Comparison of ENCODE assay signal across 23 cellular contexts in the genomic region with DNA sequence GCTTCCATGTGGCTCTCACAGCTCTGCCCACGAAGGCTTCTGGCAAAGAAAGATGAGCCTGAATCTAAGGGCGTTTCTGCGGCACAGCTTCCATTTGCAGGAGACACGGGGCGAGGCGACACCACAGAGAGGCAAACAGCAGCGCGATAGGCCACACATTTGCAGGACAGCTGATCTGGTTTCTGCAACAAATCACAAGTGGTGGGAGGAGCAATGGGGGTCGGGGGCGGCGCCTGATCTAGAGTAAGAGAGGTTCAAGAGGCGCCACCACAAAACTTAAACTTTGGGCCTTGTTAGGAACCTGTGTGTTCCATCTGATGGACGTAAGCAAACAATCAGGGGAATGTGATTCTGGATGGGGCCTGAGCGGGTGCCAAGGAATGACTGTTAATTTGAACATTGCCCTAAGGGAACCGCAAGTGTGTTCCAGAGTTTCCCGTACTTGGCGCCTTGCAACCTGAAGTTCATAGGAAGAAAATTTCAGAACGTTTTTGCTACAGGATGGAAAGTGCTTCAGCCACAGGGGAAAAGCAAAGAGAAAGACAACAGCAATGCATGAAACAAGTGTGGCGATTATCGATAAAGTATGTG. TPM values are rescaled to one million over a fixed set of nuclear protein-coding genes. Genes with fewer than 3 reads are reported as not detected.
DNase-seq lines count a peak whose midpoint lies in the region; ATAC-seq and TF ChIP-seq lines count a peak whose summit lies in the region.
"Had no signal": no experiment of that assay in that cellular context is flagged by ENCODE, and none has a peak within 500 bp of the region (broad histone marks: within the 10 kb centered on the region; RNA-seq: fewer than 3 reads in every experiment).

No MANE protein-coding gene starts in this region.

- RAD21 ChIA-PET in HCT116 (lab: Charles Lee; ENCODE audit: low non-redundant PET in 1 of 2, low total read pairs in 2 of 2, uncharacterized antibody in 2 of 2, unreplicated experiment in 2 of 2): no interaction called here

- intact Hi-C loops in HCT116 (cut with micrococcal nuclease) (no loop called here), PC-3 (cut with micrococcal nuclease) (no loop called here), prostate gland (cut with DNase I) (no loop called here), uterus (cut with DNase I; ENCODE audit: low total_unique reads) (no loop called here)

- H3K9me2 ChIP-seq in HCT116 (ENCODE audit: insufficient read depth) (no peaks in the 10 kb centered on the region), PC-3 (replicated peaks; ENCODE audit: low read length) (no peaks in the 10 kb centered on the region)

- in situ Hi-C loops in T47D (cut with HindIII; ENCODE audit: low pct_unique_long_range_greater_than_20kb, low sequenced_read_pairs): no loop called here

- no peaks in the 10 kb centered on the region for H3F3A ChIP-seq in PC-3 (ENCODE audit: low read length, unreplicated experiment)

- H3K4me3 ChIP-seq in HCT116 (replicated peaks in 1 of 2; ENCODE audit: low read depth in 1 of 2, low read length in 2 of 2) (no peak overlapping the region), PC-3 (ENCODE audit: low read length) (no peak overlapping the region), prostate gland (no peak overlapping the region), uterus (no peak overlapping the region)
- H3K4me3 ChIP-seq: BLaER1, SK-N-MC had no signal

- H3K4me2 ChIP-seq in HCT116 (ENCODE audit: low read length) (no peak overlapping the region), PC-3 (ENCODE audit: low read length) (no peak overlapping the region)
- H3K4me2 ChIP-seq: BLaER1 had no signal

- H2AFZ ChIP-seq in HCT116 (ENCODE audit: low read depth, low read length, poor library complexity, severe bottlenecking) (no peak overlapping the region), PC-3 (ENCODE audit: low read length) (peak overlapping the region; percentile 41)

- TF ChIP-seq POLR2A in HCT116 (IDR thresholded peaks at IDR 0.05; ENCODE audit: borderline replicate concordance, extremely low read depth, insufficient read depth, insufficient read length) (no peak), prostate gland (IDR thresholded peaks at IDR 0.05) (no peak), uterus (IDR thresholded peaks at IDR 0.05) (no peak)

- no peaks in the 10 kb centered on the region for H3K36me3 ChIP-seq in HCT116 (ENCODE audit: control insufficient read depth in 1 of 2, insufficient read depth in 2 of 2, low read length in 2 of 2)
- no peaks in the 10 kb centered on the region for H3K36me3 ChIP-seq in PC-3 (ENCODE audit: low read depth, low read length)
- no peaks in the 10 kb centered on the region for H3K36me3 ChIP-seq in prostate gland
- H3K36me3 ChIP-seq in uterus: no peaks in the 10 kb centered on the region
- H3K36me3 ChIP-seq: BLaER1 had no signal

- DNase-seq in HCT116 (ENCODE audit: low read depth, low spot score) (no peak), PC-3 (peak; percentile 65), T47D (ENCODE audit: low read depth in 1 of 2, low spot score in 1 of 2) (peak; percentile 62 to 86), prostate gland (ENCODE audit: low spot score) (peak; percentile 46), HuH-7 (ENCODE audit: low spot score) (no peak), NCI-H2107 treated with DMSO at 0.1 percent for 48 hours (lab: John Stamatoyannopoulos, UW; ENCODE audit: unreplicated experiment) (no peak), uterus (no peak)
- DNase-seq: ACHN; Caco-2; CD4-positive, alpha-beta memory T cell; DMS 273 treated with DMSO at 0.1 percent for 48 hours; GOT3; IMR-90; NCI-H1417; NCI-H1930; NCI-H2171; NCI-H524 treated with DMSO at 0.1 percent for 48 hours; SHP77 treated with DMSO at 0.1 percent for 48 hours had no signal

- H3K4me1 ChIP-seq in HCT116 (ENCODE audit: control insufficient read depth in 1 of 2, insufficient read depth in 2 of 2, low read length in 2 of 2): peaks cover 0 to 6% of the 10 kb centered on the region in 2 experiments; a peak in 2 of 4 replicates
- H3K4me1 ChIP-seq in PC-3 (ENCODE audit: insufficient read depth, low read length): no peaks in the 10 kb centered on the region
- no peaks in the 10 kb centered on the region for H3K4me1 ChIP-seq in prostate gland (replicated peaks)
- H3K4me1 ChIP-seq in uterus: no peaks in the 10 kb centered on the region

- H3K27ac ChIP-seq in HCT116 (ENCODE audit: low read depth, low read length) (no peak overlapping the region), PC-3 (ENCODE audit: low read length) (no peak overlapping the region), prostate gland (no peak overlapping the region), uterus (no peak overlapping the region)
- H3K27ac ChIP-seq: BLaER1, RWPE1, SK-N-MC had no signal

- CTCF ChIA-PET in HCT116 (lab: Charles Lee) (no interaction called here), PC-3 (lab: Charles Lee) (interaction anchor here (0.7 kb wide), 1 partner anchor 296 kb away, joined by 5 read pairs; no protein-coding TSS in a partner anchor)

- BruUV-seq in HCT116 (replicated peaks; lab: Mats Ljungman, UMichigan) (no TSS peak), PC-3 (replicated peaks; lab: Mats Ljungman, UMichigan) (no TSS peak)

- no peak overlapping the region for H3K9ac ChIP-seq in HCT116 (ENCODE audit: low read length)
- no peak overlapping the region for H3K9ac ChIP-seq in PC-3 (ENCODE audit: low read length)
- H3K9ac ChIP-seq: BLaER1 had no signal

- no peaks in the 10 kb centered on the region for H3K27me3 ChIP-seq in HCT116 (ENCODE audit: insufficient read depth, low read length)
- H3K27me3 ChIP-seq in PC-3 (ENCODE audit: low read length): peaks cover 15% of the 10 kb centered on the region; the same call in 1 of the 2 replicates
- H3K27me3 ChIP-seq in prostate gland (replicated peaks; ENCODE audit: insufficient read depth): no peaks in the 10 kb centered on the region
- H3K27me3 ChIP-seq in uterus: no peaks in the 10 kb centered on the region
- H3K27me3 ChIP-seq: BLaER1 had no signal

- 72% methylated on average over 20 of the region's 20 CpGs for WGBS in prostate gland

- H4K20me1 ChIP-seq in HCT116 (ENCODE audit: insufficient read depth) (no peaks in the 10 kb centered on the region), PC-3 (ENCODE audit: low read length) (no peaks in the 10 kb centered on the region)
- H4K20me1 ChIP-seq: BLaER1 had no signal

- POLR2A ChIA-PET in HCT116 (lab: Charles Lee): no interaction called here
- POLR2A ChIA-PET in PC-3 (lab: Charles Lee; ENCODE audit: unreplicated experiment): no interaction called here

- ATAC-seq in HCT116: 0 out of 2 replicates have a peak, but pooled peaks have one; percentile 24
- peak; percentile 30 for ATAC-seq in PC-3
- no peak for ATAC-seq in GM18873 (IDR thresholded peaks at IDR 0.05; ENCODE audit: low FRiP score, unreplicated experiment)

- TF ChIP-seq RAD21 in HCT116 (IDR thresholded peaks at IDR 0.05; ENCODE audit: low read depth): no peak

- H3K9me3 ChIP-seq in HCT116 (ENCODE audit: control insufficient read depth in 1 of 2, insufficient read depth in 1 of 2, low read depth in 1 of 2, low read length in 2 of 2) (no peaks in the 10 kb centered on the region), PC-3 (ENCODE audit: low read length) (no peaks in the 10 kb centered on the region), prostate gland (no peaks in the 10 kb centered on the region), uterus (no peaks in the 10 kb centered on the region)
- H3K9me3 ChIP-seq: BLaER1, Caco-2 had no signal

- no peaks in the 10 kb centered on the region for H3K79me2 ChIP-seq in HCT116 (ENCODE audit: insufficient read depth, low read length)
- H3K79me2 ChIP-seq in PC-3 (ENCODE audit: low read length): no peaks in the 10 kb centered on the region

- TF ChIP-seq CTCF in HCT116 (IDR thresholded peaks at IDR 0.05 in 2 of 3, conservative IDR thresholded peaks at IDR 0.05 in 1 of 3; ENCODE audit: borderline replicate concordance in 1 of 3, insufficient read depth in 1 of 3, low read depth in 2 of 3, low read length in 2 of 3) (no peak), PC-3 (conservative IDR thresholded peaks at IDR 0.05; ENCODE audit: low read depth, low read length) (no peak), prostate gland (IDR thresholded peaks at IDR 0.05) (no peak), uterus (IDR thresholded peaks at IDR 0.05) (no peak)

TF ChIP-seq in HCT116, 20 proteins besides CTCF, POLR2A, EP300 and RAD21:
- TF ChIP-seq ZFX (IDR thresholded peaks at IDR 0.05) (no peak), SP1 (IDR thresholded peaks at IDR 0.05; ENCODE audit: low read depth) (no peak), MAX (IDR thresholded peaks at IDR 0.05) (no peak), YY1 (IDR thresholded peaks at IDR 0.05; ENCODE audit: extremely low read depth, insufficient replicate concordance, low read depth, low read length) (no peak), EZH2phosphoT487 (IDR thresholded peaks at IDR 0.05; ENCODE audit: borderline replicate concordance) (no peak), REST (IDR thresholded peaks at IDR 0.05; ENCODE audit: low read depth) (no peak), FOSL1 (IDR thresholded peaks at IDR 0.05; ENCODE audit: low read depth) (no peak)

RNA-seq across cellular contexts. Expression of gene ENPP7, which starts 18.9 kb away (rescaled TPM):
- total RNA-seq in HCT116 (2021; ENCODE audit: unreplicated experiment) (not detected), PC-3 (2014; rRNA removed) (not detected in 2 replicates), prostate gland (not detected), uterus (not detected)
- polyA plus RNA-seq in HCT116 (2012): not detected in 2 replicates
- total RNA-seq: HT1080, IMR-90 had no signal
- polyA plus RNA-seq: IMR-90 had no signal

Comparison
In these comparisons a context has a peak if more than half of its experiments do, and no peak if none do; other contexts are left out.
1. DNase-seq: peak in PC-3 (single experiment), T47D (2 of 2) and prostate gland (single experiment); none in HCT116 (single experiment), HuH-7 (single experiment), NCI-H2107 treated with DMSO at 0.1 percent for 48 hours (single experiment) and uterus (0 of 2).